Comparison of ENCODE assay signal across 21 cellular contexts in the genomic region with DNA sequence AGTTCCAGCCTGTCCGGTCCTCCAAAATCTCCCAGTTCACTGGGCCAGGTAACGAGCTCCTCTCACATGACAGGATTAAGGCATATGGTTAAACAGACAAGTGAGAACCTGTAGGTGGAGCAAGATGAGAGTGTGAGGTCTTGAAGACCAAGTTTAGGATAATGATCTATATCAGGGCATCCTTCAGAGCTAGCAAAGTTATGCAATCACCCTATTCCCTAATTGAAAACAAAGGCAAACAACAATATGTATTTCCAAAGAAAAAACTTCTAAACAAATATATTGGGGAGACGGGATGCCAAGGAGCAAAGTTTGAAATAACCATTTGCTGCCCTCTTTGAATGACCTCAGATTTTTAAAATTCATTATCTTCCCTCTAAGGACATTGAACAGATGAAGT.
"Had no signal": no experiment of that assay in that cellular context is flagged by ENCODE, and none has a peak within 500 bp of the region (broad histone marks: within the 10 kb centered on the region; RNA-seq: fewer than 3 reads in every experiment).

No MANE protein-coding gene starts in this region.

- ATAC-seq: activated CD8-positive, alpha-beta T cell treated with anti-CD3 and anti-CD28 coated beads, Interleukin-2, amount 10 ng/mL, durations not matched to agents 7 days and 5 days had no signal

- H3K4me1 ChIP-seq: adrenal gland, Peyer's patch had no signal

- DNase-seq: activated CD4-positive, alpha-beta T cell treated with anti-CD3 and anti-CD28 coated beads for 48 hours; activated CD4-positive, alpha-beta T cell treated with anti-CD3 and anti-CD28 coated beads, Interleukin-2, amount 50 U/mL, for 4 hours; activated CD4-positive, CD25-positive, alpha-beta regulatory T cell treated with anti-CD3 and anti-CD28 coated beads, Interleukin-2, amount 50 U/mL, for 72 hours; activated CD8-positive, alpha-beta memory T cell treated with anti-CD3 and anti-CD28 coated beads, Interleukin-2, amount 50 U/mL, for 48 hours; activated CD8-positive, alpha-beta T cell treated with anti-CD3 and anti-CD28 coated beads, Interleukin-2, amount 10 ng/mL, durations not matched to agents 7 days and 5 days; activated naive CD4-positive, alpha-beta T cell treated with anti-CD3 and anti-CD28 coated beads, Interleukin-2, amount 50 U/mL, for 16 hours; activated naive CD8-positive, alpha-beta T cell treated with anti-CD3 and anti-CD28 coated beads, Interleukin-2, amount 10 ng/mL, durations not matched to agents 7 days and 5 days; activated T-cell treated with anti-CD3 and anti-CD28 coated beads, Interleukin-2, amount 50 U/mL, for 1 hour; adrenal gland; anterior cingulate cortex; caudate nucleus; Kasumi-1; NCI-H146; NCI-H187 treated with DMSO at 0.1 percent for 48 hours; NCI-H2081 treated with DMSO at 0.1 percent for 48 hours; NCI-H510A treated with DMSO at 0.1 percent for 48 hours; NCI-H69; NK-92 treated with Interleukin-12 subunit alpha and Interleukin-12 subunit beta, amount 100 ng/mL, for 24 hours; Peyer's patch; Right ventricle myocardium superior had no signal

- H3K27me3 ChIP-seq: adrenal gland, Peyer's patch had no signal

- H3K27ac ChIP-seq: adrenal gland, Peyer's patch, RWPE1 had no signal

- H3K9me3 ChIP-seq: adrenal gland, Peyer's patch had no signal

- H3K36me3 ChIP-seq: adrenal gland, Peyer's patch had no signal

- H3K4me3 ChIP-seq: adrenal gland, Peyer's patch had no signal
